19 cellular contexts compared by ENCODE assay signal in genomic region chr17:79617304-79617703, GRCh38. TPM values are rescaled to one million over a fixed set of nuclear protein-coding genes. Genes with fewer than 3 reads are reported as not detected.
A peak's percentile ranks its signal among the peaks of the same experiment; 100 is the strongest.
DNase-seq lines count a peak whose midpoint lies in the region; ATAC-seq and TF ChIP-seq lines count a peak whose summit lies in the region.
"Had no signal": no experiment of that assay in that cellular context is flagged by ENCODE, and none has a peak within 500 bp of the region (broad histone marks: within the 10 kb centered on the region; RNA-seq: fewer than 3 reads in every experiment).

No MANE protein-coding gene starts in this region.

- H3K4me3 Mint-ChIP-seq in glutamatergic neuron (ENCODE audit: unreplicated experiment), result peak overlapping the region; percentile 6
- H3K4me3 Mint-ChIP-seq in MCF 10A (ENCODE audit: unreplicated experiment), result no peak overlapping the region
- H3K4me3 Mint-ChIP-seq: CD8-positive, alpha-beta memory T cell; GM23338 had no signal

- no peak overlapping the region for H2AFZ ChIP-seq in osteoblast (ENCODE audit: low read length)
- H2AFZ ChIP-seq: GM23338 had no signal

- H3K4me2 ChIP-seq in osteoblast (ENCODE audit: insufficient read depth, low read length), result no peak overlapping the region
- H3K4me2 ChIP-seq: BLaER1, GM23338 had no signal

- H3K27me3 Mint-ChIP-seq in glutamatergic neuron (ENCODE audit: unreplicated experiment), result peaks cover 24% of the 10 kb centered on the region
- peaks cover 88% of the 10 kb centered on the region for H3K27me3 Mint-ChIP-seq in MCF 10A (ENCODE audit: insufficient read depth, unreplicated experiment)

- H3K27me3 ChIP-seq in left ventricle myocardium inferior (ENCODE audit: low read depth) (peaks cover 87% of the 10 kb centered on the region), right atrium auricular region (peaks cover 3 to 6% of the 10 kb centered on the region in 2 donors), osteoblast (ENCODE audit: insufficient read depth, low read length) (peaks cover 23% of the 10 kb centered on the region), upper lobe of right lung (peaks cover 32% of the 10 kb centered on the region)

- no peaks in the 10 kb centered on the region for H3K4me1 ChIP-seq in left ventricle myocardium inferior
- H3K4me1 ChIP-seq in right atrium auricular region, result no peaks in the 10 kb centered on the region
- H3K4me1 ChIP-seq in osteoblast (ENCODE audit: insufficient read depth, low read length), result no peaks in the 10 kb centered on the region
- H3K4me1 ChIP-seq in upper lobe of right lung, result no peaks in the 10 kb centered on the region
- H3K4me1 ChIP-seq: BLaER1 had no signal

- ATAC-seq in upper lobe of right lung, result no peak
- no peak for ATAC-seq in HG03378 (IDR thresholded peaks at IDR 0.05; ENCODE audit: unreplicated experiment)
- ATAC-seq: GM23338, Panc1 had no signal

- DNase-seq in left ventricle myocardium inferior, result peak; percentile 6
- DNase-seq in right atrium auricular region (ENCODE audit: low spot score), result no peak
- no peak for DNase-seq in glutamatergic neuron
- DNase-seq in osteoblast (ENCODE audit: insufficient read length, low spot score, missing footprints), result peak; percentile 73
- peak; percentile 19 for DNase-seq in upper lobe of right lung
- no peak for DNase-seq in MCF 10A (ENCODE audit: unreplicated experiment)
- no peak for DNase-seq in NCI-H187 (lab: John Stamatoyannopoulos, UW)
- DNase-seq: GF-D8, KBM-7, NCI-H1436 treated with DMSO at 0.1 percent for 48 hours, NCI-H2081, NCI-H2227 treated with DMSO at 0.1 percent for 48 hours had no signal

- CTCF ChIA-PET in MCF 10A (lab: Yijun Ruan, JAX), result interaction anchor here (0.6 kb wide), 1 partner anchor 109 kb away, joined by 3 read pairs; no protein-coding TSS in a partner anchor

- H3K79me2 ChIP-seq in osteoblast (ENCODE audit: insufficient read depth, low read length), result no peaks in the 10 kb centered on the region

- POLR2A ChIA-PET in MCF 10A (lab: Yijun Ruan, JAX), result no interaction called here

- TF ChIP-seq CTCF in left ventricle myocardium inferior (IDR thresholded peaks at IDR 0.05; ENCODE audit: borderline replicate concordance), result no peak
- TF ChIP-seq CTCF in right atrium auricular region (IDR thresholded peaks at IDR 0.05), result no peak
- no peak for TF ChIP-seq CTCF in glutamatergic neuron (IDR thresholded peaks at IDR 0.05; ENCODE audit: partially characterized antibody, unreplicated experiment)
- no peak for TF ChIP-seq CTCF in osteoblast (IDR thresholded peaks at IDR 0.05; ENCODE audit: extremely low read depth, low read depth, low read length)
- TF ChIP-seq CTCF in upper lobe of right lung (IDR thresholded peaks at IDR 0.05), result no peak
- TF ChIP-seq CTCF in MCF 10A (IDR thresholded peaks at IDR 0.05; ENCODE audit: unreplicated experiment), result no peak

- no peak overlapping the region for H3K27ac ChIP-seq in left ventricle myocardium inferior (replicated peaks)
- no peak overlapping the region for H3K27ac ChIP-seq in right atrium auricular region
- H3K27ac ChIP-seq in osteoblast (ENCODE audit: low read depth, low read length), result no peak overlapping the region
- no peak overlapping the region for H3K27ac ChIP-seq in upper lobe of right lung
- H3K27ac ChIP-seq: BLaER1 had no signal

- H4K20me1 ChIP-seq in osteoblast (ENCODE audit: insufficient read depth, low read length), result no peaks in the 10 kb centered on the region

- H3K4me1 Mint-ChIP-seq in glutamatergic neuron (ENCODE audit: low read depth, unreplicated experiment) (peaks cover 42% of the 10 kb centered on the region), MCF 10A (ENCODE audit: insufficient read depth, unreplicated experiment) (no peaks in the 10 kb centered on the region)
- H3K4me1 Mint-ChIP-seq: CD8-positive, alpha-beta memory T cell had no signal

- H3K9me3 Mint-ChIP-seq in glutamatergic neuron (ENCODE audit: unreplicated experiment) (peaks cover 11% of the 10 kb centered on the region), MCF 10A (ENCODE audit: unreplicated experiment) (no peaks in the 10 kb centered on the region)
- H3K9me3 Mint-ChIP-seq: CD8-positive, alpha-beta memory T cell had no signal

- intact Hi-C loops in left ventricle myocardium inferior (cut with micrococcal nuclease) (no loop called here), upper lobe of right lung (cut with DNase I) (no loop called here), MCF 10A (cut with micrococcal nuclease) (loop anchor here (10.0 kb wide), 1 partner anchor 87 kb away; no protein-coding TSS in a partner anchor)

- no TSS peak for BruUV-seq in MCF 10A (replicated peaks; lab: Mats Ljungman, UMichigan)

- H3K4me3 ChIP-seq in left ventricle myocardium inferior, result no peak overlapping the region
- no peak overlapping the region for H3K4me3 ChIP-seq in right atrium auricular region
- H3K4me3 ChIP-seq in osteoblast (ENCODE audit: insufficient read depth, low read length), result no peak overlapping the region
- H3K4me3 ChIP-seq in upper lobe of right lung, result no peak overlapping the region
- H3K4me3 ChIP-seq: BLaER1, GM23338 had no signal

- H3K9me3 ChIP-seq in left ventricle myocardium inferior (replicated peaks) (no peaks in the 10 kb centered on the region), right atrium auricular region (no peaks in the 10 kb centered on the region), osteoblast (ENCODE audit: low read depth, low read length) (no peaks in the 10 kb centered on the region), upper lobe of right lung (no peaks in the 10 kb centered on the region)
- H3K9me3 ChIP-seq: BLaER1 had no signal

- H3K27ac Mint-ChIP-seq in glutamatergic neuron (ENCODE audit: unreplicated experiment) (no peak overlapping the region), MCF 10A (ENCODE audit: low read depth, unreplicated experiment) (no peak overlapping the region)
- H3K27ac Mint-ChIP-seq: CD8-positive, alpha-beta memory T cell; GM23338 had no signal

- H3K36me3 Mint-ChIP-seq in glutamatergic neuron (ENCODE audit: unreplicated experiment) (no peaks in the 10 kb centered on the region), MCF 10A (ENCODE audit: insufficient read depth, unreplicated experiment) (no peaks in the 10 kb centered on the region)

- H3K36me3 ChIP-seq in left ventricle myocardium inferior (no peaks in the 10 kb centered on the region), right atrium auricular region (no peaks in the 10 kb centered on the region), osteoblast (ENCODE audit: insufficient read depth, low read length) (no peaks in the 10 kb centered on the region), upper lobe of right lung (no peaks in the 10 kb centered on the region)
- H3K36me3 ChIP-seq: BLaER1 had no signal

RNA-seq across cellular contexts. Expression of gene RBFOX3, which starts 6.5 kb away (rescaled TPM):
- not detected for total RNA-seq in left ventricle myocardium inferior
- not detected for total RNA-seq in right atrium auricular region
- 110 TPM for total RNA-seq in glutamatergic neuron (ENCODE audit: unreplicated experiment)
- total RNA-seq in osteoblast, result not detected in 2 replicates
- total RNA-seq in upper lobe of right lung, result not detected
- not detected in 2 replicates for total RNA-seq in MCF 10A (2022)
- total RNA-seq: CD8-positive, alpha-beta memory T cell; Daoy; Right ventricle myocardium superior had no signal

Comparison
In these comparisons a context has a peak if more than half of its experiments do, and no peak if none do; other contexts are left out.
1. DNase-seq: peak in left ventricle myocardium inferior (single experiment), osteoblast (single experiment) and upper lobe of right lung (single experiment); none in right atrium auricular region (single experiment), glutamatergic neuron (single experiment), MCF 10A (single experiment) and NCI-H187 (0 of 2).
2. RNA of gene RBFOX3, which starts 6.5 kb away (total RNA-seq): 110 TPM in glutamatergic neuron (single experiment); not detected in left ventricle myocardium inferior (single experiment), not detected in right atrium auricular region, not detected in osteoblast, not detected in upper lobe of right lung (single experiment) and not detected in MCF 10A; every median in the first group is over 100 times any median in the second.